In genomic region chr2:153622285-153622684, GRCh38 we compare ENCODE assay signal across 20 cellular contexts.
DNase-seq lines count a peak whose midpoint lies in the region; ATAC-seq and TF ChIP-seq lines count a peak whose summit lies in the region.
"Had no signal": no experiment of that assay in that cellular context is flagged by ENCODE, and none has a peak within 500 bp of the region (broad histone marks: within the 10 kb centered on the region; RNA-seq: fewer than 3 reads in every experiment).

No MANE protein-coding gene starts in this region.

- no peak overlapping the region for H3K4me3 ChIP-seq in GM23248
- H3K4me3 ChIP-seq in OCI-LY3 (ENCODE audit: low read length), result no peak overlapping the region
- no peak overlapping the region for H3K4me3 ChIP-seq in CD8-positive, alpha-beta T cell (ENCODE audit: low read depth, low read length)
- H3K4me3 ChIP-seq: cardiac muscle cell, HAP-1, tibial nerve had no signal

- H3K36me3 ChIP-seq in GM23248 (ENCODE audit: low read depth), result no peaks in the 10 kb centered on the region
- H3K36me3 ChIP-seq in OCI-LY3 (replicated peaks; ENCODE audit: low read depth, low read length), result no peaks in the 10 kb centered on the region
- no peaks in the 10 kb centered on the region for H3K36me3 ChIP-seq in CD8-positive, alpha-beta T cell (ENCODE audit: insufficient read depth, low read length)
- H3K36me3 ChIP-seq: cardiac muscle cell, HAP-1, neutrophil, tibial nerve had no signal

- TF ChIP-seq CTCF in 22Rv1 (IDR thresholded peaks at IDR 0.05) (peak; percentile 27; the same call in 1 of the 2 replicates), OCI-LY3 (IDR thresholded peaks at IDR 0.05; ENCODE audit: low read depth, low read length) (peak; percentile 65), glutamatergic neuron (IDR thresholded peaks at IDR 0.05; ENCODE audit: partially characterized antibody, unreplicated experiment) (peak; percentile 14)
- TF ChIP-seq CTCF in CD8-positive, alpha-beta T cell (IDR thresholded peaks at IDR 0.05), result no peak

- no peak overlapping the region for H3K4me3 Mint-ChIP-seq in glutamatergic neuron (ENCODE audit: unreplicated experiment)
- no peak overlapping the region for H3K4me3 Mint-ChIP-seq in CD8-positive, alpha-beta T cell
- no peak overlapping the region for H3K4me3 Mint-ChIP-seq in activated naive CD8-positive, alpha-beta T cell treated with anti-CD3 and anti-CD28 coated beads for 36 hours
- H3K4me3 Mint-ChIP-seq in activated CD4-positive, alpha-beta T cell treated with anti-CD3 and anti-CD28 coated beads for 36 hours, result no peak overlapping the region
- H3K4me3 Mint-ChIP-seq: activated CD4-positive, alpha-beta T cell treated with anti-CD3 and anti-CD28 coated beads, Interleukin-2, amount 10 ng/mL, durations not matched to agents 24 days and 14 days; activated naive CD8-positive, alpha-beta T cell treated with anti-CD3 and anti-CD28 coated beads, Interleukin-2, amount 10 ng/mL, durations not matched to agents 7 days and 5 days; activated T-cell treated with anti-CD3 and anti-CD28 coated beads, Interleukin-2, amount 50 U/mL, for 4 hours; stimulated activated effector memory CD8-positive, alpha-beta T cell treated with anti-CD3 and anti-CD28 coated beads, Interleukin-12 subunit alpha, Interleukin-12 subunit beta, amount 100 ng/mL, for 72 hours had no signal

- DNase-seq in GM23248 (peak; percentile 10), glutamatergic neuron (no peak), T-helper 9 cell (no peak)
- DNase-seq in CD8-positive, alpha-beta T cell, result no peak
- no peak for DNase-seq in activated naive CD8-positive, alpha-beta T cell treated with anti-CD3 and anti-CD28 coated beads for 36 hours
- DNase-seq in activated CD4-positive, alpha-beta T cell treated with anti-CD3 and anti-CD28 coated beads for 36 hours, result no peak
- DNase-seq: activated CD4-positive, alpha-beta T cell treated with anti-CD3 and anti-CD28 coated beads, Interleukin-2, amount 10 ng/mL, durations not matched to agents 24 days and 14 days; activated naive CD8-positive, alpha-beta T cell treated with anti-CD3 and anti-CD28 coated beads, Interleukin-2, amount 10 ng/mL, durations not matched to agents 7 days and 5 days; activated T-cell treated with anti-CD3 and anti-CD28 coated beads, Interleukin-2, amount 50 U/mL, for 4 hours; effector CD4-positive, alpha-beta T cell; IMR-90; NCI-H1436 treated with DMSO at 0.1 percent for 48 hours; NCI-H524 treated with DMSO at 0.1 percent for 48 hours had no signal

- no peaks in the 10 kb centered on the region for H3K27me3 Mint-ChIP-seq in glutamatergic neuron (ENCODE audit: unreplicated experiment)
- H3K27me3 Mint-ChIP-seq in CD8-positive, alpha-beta T cell (ENCODE audit: low read depth), result no peaks in the 10 kb centered on the region
- H3K27me3 Mint-ChIP-seq in activated naive CD8-positive, alpha-beta T cell treated with anti-CD3 and anti-CD28 coated beads for 36 hours, result no peaks in the 10 kb centered on the region
- no peaks in the 10 kb centered on the region for H3K27me3 Mint-ChIP-seq in activated CD4-positive, alpha-beta T cell treated with anti-CD3 and anti-CD28 coated beads for 36 hours
- H3K27me3 Mint-ChIP-seq: activated CD4-positive, alpha-beta T cell treated with anti-CD3 and anti-CD28 coated beads, Interleukin-2, amount 10 ng/mL, durations not matched to agents 24 days and 14 days; activated naive CD8-positive, alpha-beta T cell treated with anti-CD3 and anti-CD28 coated beads, Interleukin-2, amount 10 ng/mL, durations not matched to agents 7 days and 5 days had no signal

- no peak overlapping the region for H2AFZ ChIP-seq in GM23248
- no peak overlapping the region for H2AFZ ChIP-seq in OCI-LY3 (ENCODE audit: low read depth, low read length)

- H3K27ac ChIP-seq in 22Rv1 (no peak overlapping the region), GM23248 (no peak overlapping the region), OCI-LY3 (ENCODE audit: low read length) (no peak overlapping the region)
- H3K27ac ChIP-seq in CD8-positive, alpha-beta T cell (ENCODE audit: low read depth, low read length), result no peak overlapping the region
- H3K27ac ChIP-seq: cardiac muscle cell, neutrophil, tibial nerve had no signal

- H3K9me3 Mint-ChIP-seq in glutamatergic neuron (ENCODE audit: unreplicated experiment), result no peaks in the 10 kb centered on the region
- peaks cover 16% of the 10 kb centered on the region for H3K9me3 Mint-ChIP-seq in CD8-positive, alpha-beta T cell
- H3K9me3 Mint-ChIP-seq in activated naive CD8-positive, alpha-beta T cell treated with anti-CD3 and anti-CD28 coated beads for 36 hours, result peaks cover 11% of the 10 kb centered on the region
- peaks cover 11% of the 10 kb centered on the region for H3K9me3 Mint-ChIP-seq in activated CD4-positive, alpha-beta T cell treated with anti-CD3 and anti-CD28 coated beads for 36 hours (ENCODE audit: low read depth)

- H3K4me1 ChIP-seq in GM23248 (ENCODE audit: insufficient read depth), result no peaks in the 10 kb centered on the region
- H3K4me1 ChIP-seq in OCI-LY3 (ENCODE audit: low read length), result no peaks in the 10 kb centered on the region
- H3K4me1 ChIP-seq in CD8-positive, alpha-beta T cell (ENCODE audit: insufficient read depth, low read length), result no peaks in the 10 kb centered on the region
- H3K4me1 ChIP-seq: HAP-1, tibial nerve had no signal

- no peaks in the 10 kb centered on the region for H3K36me3 Mint-ChIP-seq in glutamatergic neuron (ENCODE audit: unreplicated experiment)
- H3K36me3 Mint-ChIP-seq in CD8-positive, alpha-beta T cell, result no peaks in the 10 kb centered on the region
- no peaks in the 10 kb centered on the region for H3K36me3 Mint-ChIP-seq in activated naive CD8-positive, alpha-beta T cell treated with anti-CD3 and anti-CD28 coated beads for 36 hours
- H3K36me3 Mint-ChIP-seq in activated CD4-positive, alpha-beta T cell treated with anti-CD3 and anti-CD28 coated beads for 36 hours (ENCODE audit: low read depth), result peaks cover 1% of the 10 kb centered on the region
- H3K36me3 Mint-ChIP-seq: activated naive CD8-positive, alpha-beta T cell treated with anti-CD3 and anti-CD28 coated beads, Interleukin-2, amount 10 ng/mL, durations not matched to agents 7 days and 5 days; stimulated activated effector memory CD8-positive, alpha-beta T cell treated with anti-CD3 and anti-CD28 coated beads, Interleukin-12 subunit alpha, Interleukin-12 subunit beta, amount 100 ng/mL, for 72 hours had no signal

- WGBS in GM23248 (ENCODE audit: low coverage in 1 of 2, low lambda C conversion rate in 2 of 2, missing lambda C conversion rate in 2 of 2), 2 experiments, result 24 to 26% methylated on average over 4 of the region's 4 CpGs

- H3K27me3 ChIP-seq in GM23248 (replicated peaks; ENCODE audit: insufficient read depth) (no peaks in the 10 kb centered on the region), OCI-LY3 (ENCODE audit: low read depth, low read length) (no peaks in the 10 kb centered on the region)
- H3K27me3 ChIP-seq in CD8-positive, alpha-beta T cell (ENCODE audit: insufficient read depth, low read length), result no peaks in the 10 kb centered on the region
- H3K27me3 ChIP-seq: cardiac muscle cell, neutrophil, tibial nerve had no signal

- H3K9ac ChIP-seq in GM23248 (no peak overlapping the region), OCI-LY3 (ENCODE audit: low read length) (no peak overlapping the region)

- in situ Hi-C loops in GM23248 (cut with MboI), result no loop called here

- no peaks in the 10 kb centered on the region for H3K4me1 Mint-ChIP-seq in glutamatergic neuron (ENCODE audit: low read depth, unreplicated experiment)
- H3K4me1 Mint-ChIP-seq in CD8-positive, alpha-beta T cell (ENCODE audit: low read depth), result no peaks in the 10 kb centered on the region
- no peaks in the 10 kb centered on the region for H3K4me1 Mint-ChIP-seq in activated naive CD8-positive, alpha-beta T cell treated with anti-CD3 and anti-CD28 coated beads for 36 hours
- no peaks in the 10 kb centered on the region for H3K4me1 Mint-ChIP-seq in activated CD4-positive, alpha-beta T cell treated with anti-CD3 and anti-CD28 coated beads for 36 hours
- H3K4me1 Mint-ChIP-seq: activated CD4-positive, alpha-beta T cell treated with anti-CD3 and anti-CD28 coated beads, Interleukin-2, amount 10 ng/mL, durations not matched to agents 24 days and 14 days; activated naive CD8-positive, alpha-beta T cell treated with anti-CD3 and anti-CD28 coated beads, Interleukin-2, amount 10 ng/mL, durations not matched to agents 7 days and 5 days; stimulated activated effector memory CD8-positive, alpha-beta T cell treated with anti-CD3 and anti-CD28 coated beads, Interleukin-12 subunit alpha, Interleukin-12 subunit beta, amount 100 ng/mL, for 72 hours had no signal

- no peak for ATAC-seq in CD8-positive, alpha-beta T cell
- no peak for ATAC-seq in activated CD4-positive, alpha-beta T cell treated with anti-CD3 and anti-CD28 coated beads for 36 hours
- ATAC-seq: activated T-cell treated with anti-CD3 and anti-CD28 coated beads, Interleukin-2, amount 50 U/mL, for 4 hours; stimulated activated effector memory CD8-positive, alpha-beta T cell treated with anti-CD3 and anti-CD28 coated beads, Interleukin-12 subunit alpha, Interleukin-12 subunit beta, amount 100 ng/mL, for 72 hours had no signal

- H3K27ac Mint-ChIP-seq in glutamatergic neuron (ENCODE audit: unreplicated experiment), result no peak overlapping the region
- H3K27ac Mint-ChIP-seq in CD8-positive, alpha-beta T cell, result no peak overlapping the region
- H3K27ac Mint-ChIP-seq in activated naive CD8-positive, alpha-beta T cell treated with anti-CD3 and anti-CD28 coated beads for 36 hours, result no peak overlapping the region
- H3K27ac Mint-ChIP-seq in activated CD4-positive, alpha-beta T cell treated with anti-CD3 and anti-CD28 coated beads for 36 hours, result no peak overlapping the region
- H3K27ac Mint-ChIP-seq: activated CD4-positive, alpha-beta T cell treated with anti-CD3 and anti-CD28 coated beads, Interleukin-2, amount 10 ng/mL, durations not matched to agents 24 days and 14 days; activated naive CD8-positive, alpha-beta T cell treated with anti-CD3 and anti-CD28 coated beads, Interleukin-2, amount 10 ng/mL, durations not matched to agents 7 days and 5 days; stimulated activated effector memory CD8-positive, alpha-beta T cell treated with anti-CD3 and anti-CD28 coated beads, Interleukin-12 subunit alpha, Interleukin-12 subunit beta, amount 100 ng/mL, for 72 hours had no signal

- H3K4me2 ChIP-seq in GM23248 (ENCODE audit: unreplicated experiment) (no peak overlapping the region), OCI-LY3 (ENCODE audit: low read length) (no peak overlapping the region)

- intact Hi-C loops in CD8-positive, alpha-beta T cell (cut with DNase I, micrococcal nuclease), result no loop called here
- intact Hi-C loops in activated CD4-positive, alpha-beta T cell treated with anti-CD3 and anti-CD28 coated beads for 36 hours (cut with DNase I, micrococcal nuclease), result no loop called here

- CTCF ChIA-PET in CD8-positive, alpha-beta T cell (lab: Charles Lee), result no interaction called here
- CTCF ChIA-PET in activated CD4-positive, alpha-beta T cell treated with anti-CD3 and anti-CD28 coated beads for 36 hours (lab: Charles Lee), result no interaction called here

- H3K79me2 ChIP-seq in GM23248 (ENCODE audit: insufficient read depth) (no peaks in the 10 kb centered on the region), OCI-LY3 (ENCODE audit: low read length) (no peaks in the 10 kb centered on the region)

- POLR2A ChIA-PET in CD8-positive, alpha-beta T cell (lab: Charles Lee), result no interaction called here
- POLR2A ChIA-PET in activated CD4-positive, alpha-beta T cell treated with anti-CD3 and anti-CD28 coated beads for 36 hours (lab: Charles Lee), result no interaction called here

- no peaks in the 10 kb centered on the region for H4K20me1 ChIP-seq in GM23248 (ENCODE audit: insufficient read depth)
- no peaks in the 10 kb centered on the region for H4K20me1 ChIP-seq in OCI-LY3 (ENCODE audit: insufficient read depth, low read length)

- no peaks in the 10 kb centered on the region for H3K9me2 ChIP-seq in GM23248 (ENCODE audit: insufficient read depth)

- H3K9me3 ChIP-seq in GM23248 (ENCODE audit: low read depth) (peaks cover 3% of the 10 kb centered on the region), OCI-LY3 (ENCODE audit: insufficient read depth, low read length) (no peaks in the 10 kb centered on the region)
- H3K9me3 ChIP-seq in CD8-positive, alpha-beta T cell (ENCODE audit: low read length), result no peaks in the 10 kb centered on the region
- H3K9me3 ChIP-seq: HAP-1, neutrophil had no signal

- no peaks in the 10 kb centered on the region for H3F3A ChIP-seq in GM23248 (ENCODE audit: insufficient read depth)
